Comparison of ENCODE assay signal across 9 cellular contexts in the genomic region with DNA sequence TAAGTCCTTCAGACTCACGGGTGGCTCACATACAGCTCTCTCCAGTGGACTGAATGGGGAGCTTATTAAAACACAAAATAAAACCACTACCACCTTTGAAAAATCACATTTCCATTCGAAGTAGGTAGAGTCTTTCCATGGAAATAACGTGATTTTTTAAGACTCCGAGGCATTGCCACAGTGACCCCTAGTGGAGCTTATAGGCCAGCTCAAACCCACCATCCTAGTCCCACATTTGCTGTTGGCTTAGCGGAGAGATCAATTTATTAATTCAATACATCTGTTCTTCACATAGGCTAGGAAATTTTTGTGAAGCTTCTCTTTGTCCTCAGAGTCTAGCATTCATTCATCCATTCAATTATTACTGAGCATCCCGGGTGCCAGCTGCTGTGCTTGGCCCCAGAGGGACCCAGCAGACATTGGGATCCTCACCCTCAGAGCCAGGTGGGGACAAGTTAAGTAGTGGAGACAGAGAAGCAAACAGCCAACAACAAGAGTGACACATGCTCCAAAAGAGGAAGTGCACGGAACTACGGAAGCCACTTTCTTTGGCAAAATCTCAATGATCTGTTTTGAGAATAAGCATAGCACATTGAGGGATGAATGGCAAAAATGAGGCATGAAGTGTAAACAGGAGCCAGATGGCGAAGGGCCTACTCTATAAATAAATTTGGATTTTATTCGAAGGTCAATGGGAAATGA. TPM values are rescaled to one million over a fixed set of nuclear protein-coding genes. Genes with fewer than 3 reads are reported as not detected.
DNase-seq lines count a peak whose midpoint lies in the region; ATAC-seq and TF ChIP-seq lines count a peak whose summit lies in the region.
"Had no signal": no experiment of that assay in that cellular context is flagged by ENCODE, and none has a peak within 500 bp of the region (broad histone marks: within the 10 kb centered on the region; RNA-seq: fewer than 3 reads in every experiment).

No MANE protein-coding gene starts in this region.

- H3K4me3 ChIP-seq in NB4 (ENCODE audit: low read depth, low read length) (no peak overlapping the region), left ventricle myocardium inferior (no peak overlapping the region)
- H3K4me3 ChIP-seq: BLaER1 had no signal

- H3K9me3 ChIP-seq in left ventricle myocardium inferior (replicated peaks) = peaks cover 12% of the 10 kb centered on the region

- no peak for ATAC-seq in stimulated activated naive CD8-positive, alpha-beta T cell treated with anti-CD3 and anti-CD28 coated beads, Interleukin-15, amount 100 ng/mL, for 72 hours
- no peak for ATAC-seq in GM18907 (IDR thresholded peaks at IDR 0.05; ENCODE audit: unreplicated experiment)

- peaks cover 41% of the 10 kb centered on the region for H3K4me1 ChIP-seq in left ventricle myocardium inferior
- H3K4me1 ChIP-seq: BLaER1 had no signal

- H3K4me1 Mint-ChIP-seq in stimulated activated naive CD8-positive, alpha-beta T cell treated with anti-CD3 and anti-CD28 coated beads, Interleukin-15, amount 100 ng/mL, for 72 hours = no peaks in the 10 kb centered on the region

- no peak overlapping the region for H3K27ac Mint-ChIP-seq in stimulated activated naive CD8-positive, alpha-beta T cell treated with anti-CD3 and anti-CD28 coated beads, Interleukin-15, amount 100 ng/mL, for 72 hours

- TF ChIP-seq POLR2A in NB4 (IDR thresholded peaks at IDR 0.05; ENCODE audit: extremely low read depth, insufficient read length) = no peak

- no peaks in the 10 kb centered on the region for H3K27me3 ChIP-seq in left ventricle myocardium inferior (ENCODE audit: low read depth)
- H3K27me3 ChIP-seq: BLaER1 had no signal

- H3K36me3 ChIP-seq in left ventricle myocardium inferior = no peaks in the 10 kb centered on the region
- H3K36me3 ChIP-seq: BLaER1 had no signal

- H3K4me3 Mint-ChIP-seq in stimulated activated naive CD8-positive, alpha-beta T cell treated with anti-CD3 and anti-CD28 coated beads, Interleukin-15, amount 100 ng/mL, for 72 hours = no peak overlapping the region

- peak; percentile 50 for TF ChIP-seq CTCF in NB4 (IDR thresholded peaks at IDR 0.05; ENCODE audit: low read depth, low read length)
- TF ChIP-seq CTCF in left ventricle myocardium inferior (IDR thresholded peaks at IDR 0.05; ENCODE audit: borderline replicate concordance) = peak; percentile 58

- peaks cover 15 to 16% of the 10 kb centered on the region in 2 donors for H3K9me3 Mint-ChIP-seq in stimulated activated naive CD8-positive, alpha-beta T cell treated with anti-CD3 and anti-CD28 coated beads, Interleukin-15, amount 100 ng/mL, for 72 hours

- intact Hi-C loops in left ventricle myocardium inferior (cut with micrococcal nuclease) = no loop called here

- peak overlapping the region; percentile 68 for H3K27ac ChIP-seq in left ventricle myocardium inferior (replicated peaks)
- H3K27ac ChIP-seq: BLaER1 had no signal

- DNase-seq in NCI-H1417 (lab: John Stamatoyannopoulos, UW) (peak in 2 of 3 experiments; percentile 22 to 30), NCI-H1417 treated with DMSO at 0.1 percent for 48 hours (lab: John Stamatoyannopoulos, UW) (no peak), NB4 (ENCODE audit: low read depth) (peak; percentile 72), left ventricle myocardium inferior (no peak), NCI-H2196 treated with DMSO at 0.1 percent for 48 hours (lab: John Stamatoyannopoulos, UW; ENCODE audit: unreplicated experiment) (no peak)
- DNase-seq in activated CD4-positive, alpha-beta T cell treated with anti-CD3 and anti-CD28 coated beads, Interleukin-2, amount 50 U/mL, for 1 hour = peak; percentile 13
- peak; percentile 13 to 14 for DNase-seq in stimulated activated naive CD8-positive, alpha-beta T cell treated with anti-CD3 and anti-CD28 coated beads, Interleukin-15, amount 100 ng/mL, for 72 hours

- H3K27me3 Mint-ChIP-seq in stimulated activated naive CD8-positive, alpha-beta T cell treated with anti-CD3 and anti-CD28 coated beads, Interleukin-15, amount 100 ng/mL, for 72 hours = peaks cover 7% of the 10 kb centered on the region

RNA-seq across cellular contexts. Expression of gene P4HA3, which starts 10.2 kb away (rescaled TPM):
- total RNA-seq in left ventricle myocardium inferior = 0.16 TPM

Comparison
In these comparisons a context has a peak if more than half of its experiments do, and no peak if none do; other contexts are left out.
1. DNase-seq: peak in NCI-H1417 (2 of 3), NB4 (single experiment), activated CD4-positive, alpha-beta T cell treated with anti-CD3 and anti-CD28 coated beads, Interleukin-2, amount 50 U/mL, for 1 hour (single experiment) and stimulated activated naive CD8-positive, alpha-beta T cell treated with anti-CD3 and anti-CD28 coated beads, Interleukin-15, amount 100 ng/mL, for 72 hours (2 of 2); none in NCI-H1417 treated with DMSO at 0.1 percent for 48 hours (single experiment), left ventricle myocardium inferior (single experiment) and NCI-H2196 treated with DMSO at 0.1 percent for 48 hours (single experiment).